Comparison of ENCODE assay signal across 25 cellular contexts in genomic region chr15:40409366-40409765, GRCh38. TPM values are rescaled to one million over a fixed set of nuclear protein-coding genes. Genes with fewer than 3 reads are reported as not detected.
DNase-seq lines count a peak whose midpoint lies in the region; ATAC-seq, FAIRE-seq and TF ChIP-seq lines count a peak whose summit lies in the region.
"Had no signal": no experiment of that assay in that cellular context is flagged by ENCODE, and none has a peak within 500 bp of the region (broad histone marks: within the 10 kb centered on the region; RNA-seq: fewer than 3 reads in every experiment).

No MANE protein-coding gene starts in this region.

- peak overlapping the region in 1 of 2 donors; percentile 11 for H3K4me3 Mint-ChIP-seq in activated T-cell treated with anti-CD3 and anti-CD28 coated beads, Interleukin-2, amount 50 U/mL, for 72 hours
- H3K4me3 Mint-ChIP-seq in WTC11, result no peak overlapping the region
- H3K4me3 Mint-ChIP-seq: neural progenitor cell had no signal

- peak overlapping the region; percentile 22 for H3K27ac Mint-ChIP-seq in activated T-cell treated with anti-CD3 and anti-CD28 coated beads, Interleukin-2, amount 50 U/mL, for 72 hours
- no peak overlapping the region for H3K27ac Mint-ChIP-seq in WTC11
- H3K27ac Mint-ChIP-seq: neural progenitor cell had no signal

- peak; percentile 96 for FAIRE-seq in GM19239 (lab: Jason Lieb, UNC)
- FAIRE-seq: bronchial epithelial cell, G401.6, small intestine had no signal

- ATAC-seq in activated T-cell treated with anti-CD3 and anti-CD28 coated beads, Interleukin-2, amount 50 U/mL, for 72 hours (replicated peaks in 1 of 2), result no peak
- ATAC-seq in WTC11, result no peak
- ATAC-seq: left lobe of liver, SK-N-SH treated with all-trans-retinoic acid at 6 μM for 48 hours had no signal

- H3K9me3 Mint-ChIP-seq in activated T-cell treated with anti-CD3 and anti-CD28 coated beads, Interleukin-2, amount 50 U/mL, for 72 hours, result no peaks in the 10 kb centered on the region
- H3K9me3 Mint-ChIP-seq in WTC11, result no peaks in the 10 kb centered on the region
- H3K9me3 Mint-ChIP-seq: neural progenitor cell had no signal

- H3K27ac ChIP-seq in trophoblast cell (ENCODE audit: low read depth, low read length), result no peak overlapping the region
- H3K27ac ChIP-seq: neural progenitor cell had no signal

- H2BK5ac ChIP-seq in trophoblast cell (ENCODE audit: low read depth, low read length, poor library complexity), result no peak overlapping the region

- no peak for DNase-seq in activated T-cell treated with anti-CD3 and anti-CD28 coated beads, Interleukin-2, amount 50 U/mL, for 72 hours
- DNase-seq in activated T-cell treated with anti-CD3 and anti-CD28 coated beads for 4 hours (no peak), GM19239 (ENCODE audit: insufficient read length, low spot score) (peak; percentile 61), M059J (ENCODE audit: low read depth) (peak; percentile 25), trophoblast cell (peak; percentile 50 to 66), activated gamma-delta T cell (lab: John Stamatoyannopoulos, UW) (no peak), WTC11 (ENCODE audit: low spot score) (no peak), SKM-1 treated with dmso at 0.1 percent for 144 hours (lab: John Stamatoyannopoulos, UW; ENCODE audit: unreplicated experiment) (no peak)
- DNase-seq: ACHN; activated CD4-positive, alpha-beta T cell treated with anti-CD3 and anti-CD28 coated beads for 4 hours; C1 segment of cervical spinal cord; cortex of kidney; head of caudate nucleus; midbrain; small intestine; stimulated activated CD4-positive, alpha-beta T cell treated with anti-CD3 and anti-CD28 coated beads, Interleukin-4, amount 100 ng/mL, for 24 hours had no signal

- no peak overlapping the region for H3K4ac ChIP-seq in trophoblast cell (ENCODE audit: low read depth, low read length)

- POLR2A ChIA-PET in WTC11 (lab: Charles Lee), result no interaction called here

- H2AFZ ChIP-seq in trophoblast cell (ENCODE audit: insufficient read depth, low read length, poor library complexity), result no peak overlapping the region
- H2AFZ ChIP-seq: neural progenitor cell had no signal

- no peaks in the 10 kb centered on the region for H3K27me3 Mint-ChIP-seq in activated T-cell treated with anti-CD3 and anti-CD28 coated beads, Interleukin-2, amount 50 U/mL, for 72 hours (ENCODE audit: low read depth)
- no peaks in the 10 kb centered on the region for H3K27me3 Mint-ChIP-seq in WTC11 (ENCODE audit: low read depth)

- WGBS in trophoblast cell (ENCODE audit: extremely low coverage, insufficient coverage, insufficient read length), result no CpG with 5 or more reads among the region's 3 CpGs

- CTCF ChIA-PET in WTC11 (lab: Charles Lee), result interaction anchor here (1.5 kb wide), 1 partner anchor 71 kb away, joined by 7 read pairs; no protein-coding TSS in a partner anchor

- H2AK5ac ChIP-seq in trophoblast cell (ENCODE audit: low read length), result no peak overlapping the region

- H4K91ac ChIP-seq in trophoblast cell (ENCODE audit: low read depth, low read length), result no peak overlapping the region

- H3K4me2 ChIP-seq in trophoblast cell (ENCODE audit: low read length), result no peak overlapping the region
- H3K4me2 ChIP-seq: neural progenitor cell had no signal

- H4K12ac ChIP-seq in trophoblast cell (ENCODE audit: low read depth, low read length), result no peak overlapping the region

- peaks cover 3% of the 10 kb centered on the region for H3K79me1 ChIP-seq in trophoblast cell (ENCODE audit: low read length)

- peaks cover 0 to 4% of the 10 kb centered on the region in 2 experiments for H3K4me1 ChIP-seq in trophoblast cell (ENCODE audit: control insufficient read depth in 1 of 2, insufficient read depth in 2 of 2, low read length in 2 of 2)

- H4K8ac ChIP-seq in trophoblast cell (ENCODE audit: low read depth, low read length), result no peak overlapping the region

- no peak overlapping the region for H2BK120ac ChIP-seq in trophoblast cell (ENCODE audit: insufficient read depth, low read length, poor library complexity)

- no peak overlapping the region for H3K4me3 ChIP-seq in trophoblast cell (ENCODE audit: low read depth, low read length)
- H3K4me3 ChIP-seq: neural progenitor cell had no signal

- H3K36me3 Mint-ChIP-seq in activated T-cell treated with anti-CD3 and anti-CD28 coated beads, Interleukin-2, amount 50 U/mL, for 72 hours (ENCODE audit: insufficient read depth in 2 of 2), result peaks cover 10 to 23% of the 10 kb centered on the region in 2 donors
- peaks cover 56% of the 10 kb centered on the region for H3K36me3 Mint-ChIP-seq in WTC11

- H3K36me3 ChIP-seq in trophoblast cell (ENCODE audit: control insufficient read depth in 1 of 2, insufficient read depth in 2 of 2, low read length in 2 of 2), result peaks cover 32 to 39% of the 10 kb centered on the region in 2 experiments
- H3K36me3 ChIP-seq: neural progenitor cell had no signal

- no peak overlapping the region for H3K18ac ChIP-seq in trophoblast cell (ENCODE audit: low read length)

- no peaks in the 10 kb centered on the region for H3K27me3 ChIP-seq in trophoblast cell (ENCODE audit: insufficient read depth, low read length)
- H3K27me3 ChIP-seq: neural progenitor cell had no signal

- H3K9ac ChIP-seq in trophoblast cell (ENCODE audit: low read length), result no peak overlapping the region
- H3K9ac ChIP-seq: neural progenitor cell had no signal

- TF ChIP-seq CTCF in WTC11 (IDR thresholded peaks at IDR 0.05), result no peak

- no peak overlapping the region for H2BK12ac ChIP-seq in trophoblast cell (ENCODE audit: low read length)

- no peak overlapping the region for H3K14ac ChIP-seq in trophoblast cell (ENCODE audit: low read length)

- H3K23ac ChIP-seq in trophoblast cell (ENCODE audit: low read length), result no peak overlapping the region

- peaks cover 46% of the 10 kb centered on the region for H3K4me1 Mint-ChIP-seq in activated T-cell treated with anti-CD3 and anti-CD28 coated beads, Interleukin-2, amount 50 U/mL, for 72 hours (ENCODE audit: low read depth)
- peaks cover 17% of the 10 kb centered on the region for H3K4me1 Mint-ChIP-seq in WTC11

- H3K79me2 ChIP-seq in trophoblast cell (ENCODE audit: control insufficient read depth, insufficient read depth, low read length, poor library complexity), result peaks cover 3% of the 10 kb centered on the region

- H3K9me3 ChIP-seq in trophoblast cell (ENCODE audit: insufficient read depth, low read depth, low read length), result no peaks in the 10 kb centered on the region

TF ChIP-seq in WTC11, 78 proteins besides CTCF, POLR2A, EP300 and RAD21:
- TF ChIP-seq SMAD4 (CRISPR knock-in tag; IDR thresholded peaks at IDR 0.05), result no peak

RNA-seq across cellular contexts. Expression of gene IVD, which starts 3.8 kb away (rescaled TPM):
- total RNA-seq in activated T-cell treated with anti-CD3 and anti-CD28 coated beads, Interleukin-2, amount 50 U/mL, for 72 hours, result 10 to 100 TPM; 61.2 to 75.5 TPM
- total RNA-seq in M059J (2014; rRNA removed; shearing (Covaris generic)), result 10.6 and 19.5 TPM in 2 replicates
- 9.5 and 9.7 TPM in 2 replicates for polyA plus RNA-seq in trophoblast cell (2013)
- total RNA-seq in WTC11 (2021), result 82.2 to 96.1 TPM (median 89.3 TPM) in 3 replicates

RNA-seq across cellular contexts. Expression of gene KNSTRN, which starts 26.8 kb away (rescaled TPM):
- 10 to 100 TPM; 47.3 to 61.5 TPM for total RNA-seq in activated T-cell treated with anti-CD3 and anti-CD28 coated beads, Interleukin-2, amount 50 U/mL, for 72 hours
- total RNA-seq in M059J (2014; rRNA removed; shearing (Covaris generic)), result 76.1 and 91.7 TPM in 2 replicates
- 28.5 and 32.1 TPM in 2 replicates for polyA plus RNA-seq in trophoblast cell (2013)
- 58.7 to 73.4 TPM (median 64.6 TPM) in 3 replicates for total RNA-seq in WTC11 (2021)

RNA-seq across cellular contexts. Expression of gene BAHD1, which starts 31.4 kb away (rescaled TPM):
- total RNA-seq in activated T-cell treated with anti-CD3 and anti-CD28 coated beads, Interleukin-2, amount 50 U/mL, for 72 hours, result 10 to 100 TPM; 20.8 to 21.9 TPM
- total RNA-seq in M059J (2014; rRNA removed; shearing (Covaris generic)), result 6.5 and 16.6 TPM in 2 replicates
- 10.8 and 11.1 TPM in 2 replicates for polyA plus RNA-seq in trophoblast cell (2013)
- 40.7 to 49.1 TPM (median 41.5 TPM) in 3 replicates for total RNA-seq in WTC11 (2021)

RNA-seq across cellular contexts. Expression of gene DISP2, which starts 51.3 kb away (rescaled TPM):
- total RNA-seq in activated T-cell treated with anti-CD3 and anti-CD28 coated beads, Interleukin-2, amount 50 U/mL, for 72 hours, result under 1 TPM; 0.19 to 0.34 TPM
- total RNA-seq in M059J (2014; rRNA removed; shearing (Covaris generic)), result 0.49 and 2.4 TPM in 2 replicates
- 0.34 and 0.35 TPM in 2 replicates for polyA plus RNA-seq in trophoblast cell (2013)
- total RNA-seq in WTC11 (2021), result 1.0 to 3.5 TPM (median 1.9 TPM) in 3 replicates

RNA-seq across cellular contexts. Expression of gene PHGR1, which starts 58.5 kb away (rescaled TPM):
- not detected for total RNA-seq in activated T-cell treated with anti-CD3 and anti-CD28 coated beads, Interleukin-2, amount 50 U/mL, for 72 hours
- not detected in 2 replicates for total RNA-seq in M059J (2014; rRNA removed; shearing (Covaris generic))
- polyA plus RNA-seq in trophoblast cell (2013), result not detected in 2 replicates
- not detected in 3 replicates for total RNA-seq in WTC11 (2021)
- total RNA-seq: bronchial epithelial cell, H4, left lobe of liver, MCF 10A, NCI-H460, RPMI7951 had no signal

Comparison
In these comparisons a context has a peak if more than half of its experiments do, and no peak if none do; other contexts are left out.
1. DNase-seq: peak in GM19239 (single experiment), M059J (single experiment) and trophoblast cell (2 of 2); none in activated T-cell treated with anti-CD3 and anti-CD28 coated beads, Interleukin-2, amount 50 U/mL, for 72 hours (0 of 2), activated T-cell treated with anti-CD3 and anti-CD28 coated beads for 4 hours (single experiment), activated gamma-delta T cell (single experiment), WTC11 (single experiment) and SKM-1 treated with dmso at 0.1 percent for 144 hours (single experiment).